In the genomic region with DNA sequence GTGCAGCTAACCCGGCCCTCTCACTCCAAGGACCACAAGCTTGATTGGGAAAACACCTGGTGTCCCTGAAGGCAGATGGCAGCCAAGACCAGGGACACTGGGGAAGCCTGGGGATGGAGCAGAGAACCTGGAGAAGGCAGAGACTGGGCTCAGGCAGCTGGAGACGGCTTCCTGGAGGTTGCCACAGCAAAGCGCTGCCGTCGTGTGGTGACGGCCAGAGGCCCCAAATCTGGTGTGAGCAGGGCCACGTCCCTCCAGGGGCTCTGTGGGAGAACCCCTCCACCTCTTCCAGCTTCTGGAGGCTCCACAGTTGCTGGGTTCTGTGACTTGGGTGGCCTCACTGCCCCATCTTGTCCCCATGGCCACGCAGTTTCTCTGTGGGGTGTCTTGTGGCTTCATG, we compare ENCODE assay signal across 27 cellular contexts.
"Had no signal": no experiment of that assay in that cellular context is flagged by ENCODE, and none has a peak within 500 bp of the region (broad histone marks: within the 10 kb centered on the region; RNA-seq: fewer than 3 reads in every experiment).

No MANE protein-coding gene starts in this region.

- ATAC-seq: activated naive CD8-positive, alpha-beta T cell treated with anti-CD3 and anti-CD28 coated beads, Interleukin-2, amount 50 U/mL, for 24 hours; gastroesophageal sphincter had no signal

- H3K9me3 ChIP-seq: adrenal gland, colonic mucosa, esophagus squamous epithelium had no signal

- H3K36me3 ChIP-seq: adrenal gland, breast epithelium, cardiac muscle cell, colonic mucosa, esophagus squamous epithelium, gastroesophageal sphincter had no signal

- H3K27ac ChIP-seq: adrenal gland, breast epithelium, cardiac muscle cell, colonic mucosa, epithelial cell of prostate, esophagus squamous epithelium, gastroesophageal sphincter had no signal

- DNase-seq: activated CD4-positive, alpha-beta memory T cell treated with anti-CD3 and anti-CD28 coated beads, Interleukin-2, amount 10 ng/mL, durations not matched to agents 7 days and 5 days; activated CD4-positive, alpha-beta T cell treated with anti-CD3 and anti-CD28 coated beads for 1 hour; activated CD4-positive, alpha-beta T cell treated with anti-CD3 and anti-CD28 coated beads for 4 hours; activated CD4-positive, alpha-beta T cell treated with anti-CD3 and anti-CD28 coated beads, Interleukin-2, amount 10 ng/mL, durations not matched to agents 7 days and 5 days; activated CD4-positive, alpha-beta T cell treated with anti-CD3 and anti-CD28 coated beads, Interleukin-2, amount 50 U/mL, for 4 hours; activated CD4-positive, CD25-positive, alpha-beta regulatory T cell; activated CD8-positive, alpha-beta memory T cell treated with anti-CD3 and anti-CD28 coated beads, Interleukin-2, amount 50 U/mL, for 48 hours; activated effector memory CD4-positive, alpha-beta T cell treated with anti-CD3 and anti-CD28 coated beads, Interleukin-2, amount 50 U/mL, for 16 hours; activated naive CD4-positive, alpha-beta T cell treated with anti-CD3 and anti-CD28 coated beads for 36 hours; activated naive CD8-positive, alpha-beta T cell treated with anti-CD3 and anti-CD28 coated beads for 36 hours; activated naive CD8-positive, alpha-beta T cell treated with anti-CD3 and anti-CD28 coated beads, Interleukin-2, amount 50 U/mL, for 24 hours; activated T-cell treated with anti-CD3 and anti-CD28 coated beads for 4 hours; activated T-cell treated with anti-CD3 and anti-CD28 coated beads, Interleukin-2, amount 50 U/mL, for 48 hours; central memory CD4-positive, alpha-beta T cell; cerebellar nuclear complex; colonic mucosa; effector CD8-positive, alpha-beta T cell; esophagus squamous epithelium; foreskin melanocyte; T-helper 2 cell had no signal

- H3K4me1 ChIP-seq: adrenal gland, breast epithelium, colonic mucosa, esophagus squamous epithelium, gastroesophageal sphincter had no signal

- H3K4me3 ChIP-seq: adrenal gland, breast epithelium, cardiac muscle cell, colonic mucosa, esophagus squamous epithelium, gastroesophageal sphincter had no signal

- FAIRE-seq: endometrium, endothelial cell of umbilical vein had no signal

- H3K27me3 ChIP-seq: adrenal gland, breast epithelium, cardiac muscle cell, colonic mucosa, gastroesophageal sphincter had no signal
